ENCODE assay signal across 24 cellular contexts in genomic region chr7:50625360-50625759, GRCh38.
"Had no signal": no experiment of that assay in that cellular context is flagged by ENCODE, and none has a peak within 500 bp of the region (broad histone marks: within the 10 kb centered on the region; RNA-seq: fewer than 3 reads in every experiment).

No MANE protein-coding gene starts in this region.

- H3K9me3 ChIP-seq: MG63, Peyer's patch had no signal

- DNase-seq: activated CD4-positive, alpha-beta memory T cell treated with anti-CD3 and anti-CD28 coated beads, Interleukin-2, amount 10 ng/mL, durations not matched to agents 7 days and 5 days; activated CD4-positive, alpha-beta T cell treated with anti-CD3 and anti-CD28 coated beads, Interleukin-2, amount 50 U/mL, for 1 hour; activated CD4-positive, CD25-positive, alpha-beta regulatory T cell; activated CD8-positive, alpha-beta memory T cell treated with anti-CD3 and anti-CD28 coated beads, Interleukin-2, amount 50 U/mL, for 48 hours; activated effector memory CD4-positive, alpha-beta T cell treated with Interleukin-2 at 50 U/mL for 16 hours; activated naive CD4-positive, alpha-beta T cell; activated T-cell treated with anti-CD3 and anti-CD28 coated beads, Interleukin-2, amount 50 U/mL, for 1 hour; aorta; MG63; NCI-H1105; NCI-H1436 treated with DMSO at 0.1 percent for 48 hours; NCI-H187; NCI-H2081; NCI-H510A treated with DMSO at 0.1 percent for 48 hours; NCI-H69; NK-92 treated with Interleukin-12 subunit alpha and Interleukin-12 subunit beta, amount 100 ng/mL, for 24 hours; OCI-M1; Peyer's patch; SHP77 treated with DMSO at 0.1 percent for 48 hours; T1000 had no signal

- H3K4me1 ChIP-seq: Peyer's patch had no signal

- FAIRE-seq: TTC549 had no signal

- H3K4me3 ChIP-seq: MG63, Peyer's patch had no signal

- H3K27me3 ChIP-seq: MG63, Peyer's patch had no signal

- H3K4me2 ChIP-seq: KMS-11 had no signal

- H3K27ac ChIP-seq: KMS-11, Peyer's patch, RWPE1, VCaP had no signal

- H3K9ac ChIP-seq: KMS-11 had no signal
